Comparison of ENCODE assay signal across 1 cellular context in the genomic region with DNA sequence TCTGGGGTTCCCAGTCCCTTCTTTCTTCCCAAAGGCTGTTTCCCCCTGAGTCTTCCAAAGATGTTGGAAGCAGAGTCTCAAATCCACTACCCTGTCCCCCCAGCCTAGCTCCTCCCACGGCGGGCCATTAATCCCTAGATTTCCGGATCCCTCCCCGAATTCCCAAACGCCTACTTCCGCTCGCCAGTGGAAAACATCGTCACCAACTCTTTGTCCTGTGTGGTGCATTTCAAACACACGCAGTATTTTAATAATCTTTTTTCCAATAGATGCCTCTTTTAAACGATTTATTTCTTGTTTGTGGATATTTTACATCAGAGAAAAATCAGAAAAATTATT.
A peak's percentile ranks its signal among the peaks of the same experiment; 100 is the strongest.
TF ChIP-seq lines count a peak whose summit lies in the region.

No MANE protein-coding gene starts in this region.

TF ChIP-seq in GM12878, 131 proteins besides CTCF, POLR2A, EP300 and RAD21:
- TF ChIP-seq CHD4 (IDR thresholded peaks at IDR 0.05), result no peak
- TF ChIP-seq CHD1 (IDR thresholded peaks at IDR 0.05; ENCODE audit: low read depth, low read length), result no peak
- TF ChIP-seq ELK1 (IDR thresholded peaks at IDR 0.05; ENCODE audit: low read depth, low read length), result 0 out of 2 replicates have a peak, but pooled peaks have one; percentile 21
- TF ChIP-seq IKZF2 (IDR thresholded peaks at IDR 0.05), result peak; percentile 94 to 96
- TF ChIP-seq, protein P1, sequence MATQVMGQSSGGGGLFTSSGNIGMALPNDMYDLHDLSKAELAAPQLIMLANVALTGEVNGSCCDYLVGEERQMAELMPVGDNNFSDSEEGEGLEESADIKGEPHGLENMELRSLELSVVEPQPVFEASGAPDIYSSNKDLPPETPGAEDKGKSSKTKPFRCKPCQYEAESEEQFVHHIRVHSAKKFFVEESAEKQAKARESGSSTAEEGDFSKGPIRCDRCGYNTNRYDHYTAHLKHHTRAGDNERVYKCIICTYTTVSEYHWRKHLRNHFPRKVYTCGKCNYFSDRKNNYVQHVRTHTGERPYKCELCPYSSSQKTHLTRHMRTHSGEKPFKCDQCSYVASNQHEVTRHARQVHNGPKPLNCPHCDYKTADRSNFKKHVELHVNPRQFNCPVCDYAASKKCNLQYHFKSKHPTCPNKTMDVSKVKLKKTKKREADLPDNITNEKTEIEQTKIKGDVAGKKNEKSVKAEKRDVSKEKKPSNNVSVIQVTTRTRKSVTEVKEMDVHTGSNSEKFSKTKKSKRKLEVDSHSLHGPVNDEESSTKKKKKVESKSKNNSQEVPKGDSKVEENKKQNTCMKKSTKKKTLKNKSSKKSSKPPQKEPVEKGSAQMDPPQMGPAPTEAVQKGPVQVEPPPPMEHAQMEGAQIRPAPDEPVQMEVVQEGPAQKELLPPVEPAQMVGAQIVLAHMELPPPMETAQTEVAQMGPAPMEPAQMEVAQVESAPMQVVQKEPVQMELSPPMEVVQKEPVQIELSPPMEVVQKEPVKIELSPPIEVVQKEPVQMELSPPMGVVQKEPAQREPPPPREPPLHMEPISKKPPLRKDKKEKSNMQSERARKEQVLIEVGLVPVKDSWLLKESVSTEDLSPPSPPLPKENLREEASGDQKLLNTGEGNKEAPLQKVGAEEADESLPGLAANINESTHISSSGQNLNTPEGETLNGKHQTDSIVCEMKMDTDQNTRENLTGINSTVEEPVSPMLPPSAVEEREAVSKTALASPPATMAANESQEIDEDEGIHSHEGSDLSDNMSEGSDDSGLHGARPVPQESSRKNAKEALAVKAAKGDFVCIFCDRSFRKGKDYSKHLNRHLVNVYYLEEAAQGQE (IDR thresholded peaks at IDR 0.05; ENCODE audit: low read depth, low read length), result no peak
- peak; percentile 93 for TF ChIP-seq IKZF1 (conservative IDR thresholded peaks at IDR 0.05)
- TF ChIP-seq FOXM1 (IDR thresholded peaks at IDR 0.05; ENCODE audit: low read depth, low read length), result no peak
- peak; percentile 84 for TF ChIP-seq EED (IDR thresholded peaks at IDR 0.05; ENCODE audit: low read depth)
- TF ChIP-seq TCF7 (IDR thresholded peaks at IDR 0.05; ENCODE audit: borderline replicate concordance), result no peak
- TF ChIP-seq, protein P2, sequence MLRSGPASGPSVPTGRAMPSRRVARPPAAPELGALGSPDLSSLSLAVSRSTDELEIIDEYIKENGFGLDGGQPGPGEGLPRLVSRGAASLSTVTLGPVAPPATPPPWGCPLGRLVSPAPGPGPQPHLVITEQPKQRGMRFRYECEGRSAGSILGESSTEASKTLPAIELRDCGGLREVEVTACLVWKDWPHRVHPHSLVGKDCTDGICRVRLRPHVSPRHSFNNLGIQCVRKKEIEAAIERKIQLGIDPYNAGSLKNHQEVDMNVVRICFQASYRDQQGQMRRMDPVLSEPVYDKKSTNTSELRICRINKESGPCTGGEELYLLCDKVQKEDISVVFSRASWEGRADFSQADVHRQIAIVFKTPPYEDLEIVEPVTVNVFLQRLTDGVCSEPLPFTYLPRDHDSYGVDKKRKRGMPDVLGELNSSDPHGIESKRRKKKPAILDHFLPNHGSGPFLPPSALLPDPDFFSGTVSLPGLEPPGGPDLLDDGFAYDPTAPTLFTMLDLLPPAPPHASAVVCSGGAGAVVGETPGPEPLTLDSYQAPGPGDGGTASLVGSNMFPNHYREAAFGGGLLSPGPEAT (IDR thresholded peaks at IDR 0.05; ENCODE audit: low read depth), result 0 out of 2 replicates have a peak, but pooled peaks have one; percentile 42
- no peak for TF ChIP-seq BACH1 (IDR thresholded peaks at IDR 0.05; ENCODE audit: borderline replicate concordance)
- TF ChIP-seq SREBF1 (IDR thresholded peaks at IDR 0.05; ENCODE audit: low read length), result no peak
